9 cellular contexts compared by ENCODE assay signal in genomic region chr18:3604626-3605408, GRCh38.
DNase-seq lines count a peak whose midpoint lies in the region; ATAC-seq and TF ChIP-seq lines count a peak whose summit lies in the region.
"Had no signal": no experiment of that assay in that cellular context is flagged by ENCODE, and none has a peak within 500 bp of the region (broad histone marks: within the 10 kb centered on the region; RNA-seq: fewer than 3 reads in every experiment).

No MANE protein-coding gene starts in this region.

- H3K36me3 ChIP-seq in SK-N-MC (ENCODE audit: insufficient read depth, low read length): no peaks in the 10 kb centered on the region
- peaks cover 20% of the 10 kb centered on the region for H3K36me3 ChIP-seq in endodermal cell (ENCODE audit: control insufficient read depth, insufficient read depth, low read length)
- no peaks in the 10 kb centered on the region for H3K36me3 ChIP-seq in mucosa of rectum (ENCODE audit: control insufficient read depth in 2 of 2, insufficient read depth in 2 of 2, low read length in 2 of 2)

- H3K4me3 ChIP-seq in SK-N-MC (peak overlapping the region; percentile 71), endodermal cell (ENCODE audit: low read length) (peak overlapping the region; percentile 90), mucosa of rectum (ENCODE audit: low read length in 2 of 2) (peak overlapping the region; percentile 69 to 72)

- no peaks in the 10 kb centered on the region for H3K9me3 Mint-ChIP-seq in endodermal cell
- H3K9me3 Mint-ChIP-seq: activated naive CD4-positive, alpha-beta T cell treated with anti-CD3 and anti-CD28 coated beads, Interleukin-2, amount 50 U/mL, for 24 hours had no signal

- H3K36me3 Mint-ChIP-seq in endodermal cell (ENCODE audit: low read depth): peaks cover 34% of the 10 kb centered on the region
- H3K36me3 Mint-ChIP-seq: activated naive CD4-positive, alpha-beta T cell treated with anti-CD3 and anti-CD28 coated beads, Interleukin-2, amount 50 U/mL, for 24 hours had no signal

- DNase-seq in DMS53 treated with DMSO at 0.1 percent for 48 hours (lab: John Stamatoyannopoulos, UW; ENCODE audit: unreplicated experiment) (peak; percentile 81), SK-N-MC (ENCODE audit: low read depth, low spot score) (no peak), endodermal cell (no peak), T-helper 9 cell (no peak), NCI-H2227 treated with DMSO at 0.1 percent for 48 hours (lab: John Stamatoyannopoulos, UW) (no peak)

- H3K27ac Mint-ChIP-seq in endodermal cell: no peak overlapping the region
- H3K27ac Mint-ChIP-seq: activated naive CD4-positive, alpha-beta T cell treated with anti-CD3 and anti-CD28 coated beads, Interleukin-2, amount 50 U/mL, for 24 hours had no signal

- H3K9me3 ChIP-seq in SK-N-MC (ENCODE audit: low read depth, low read length): no peaks in the 10 kb centered on the region
- no peaks in the 10 kb centered on the region for H3K9me3 ChIP-seq in endodermal cell (ENCODE audit: control insufficient read depth, low read length)
- no peaks in the 10 kb centered on the region for H3K9me3 ChIP-seq in mucosa of rectum (ENCODE audit: control insufficient read depth in 2 of 2, low read length in 2 of 2)

- ATAC-seq in GM19438 (IDR thresholded peaks at IDR 0.05; ENCODE audit: low read depth, unreplicated experiment): peak; percentile 83
- ATAC-seq in HG03439 (IDR thresholded peaks at IDR 0.05; ENCODE audit: unreplicated experiment): peak; percentile 96

- H3K27me3 ChIP-seq in endodermal cell (ENCODE audit: control insufficient read depth, insufficient read depth, low read length, poor library complexity, severe bottlenecking) (no peaks in the 10 kb centered on the region), mucosa of rectum (ENCODE audit: control insufficient read depth in 2 of 2, insufficient read depth in 2 of 2, low read length in 2 of 2) (no peaks in the 10 kb centered on the region)

- H3K9ac ChIP-seq in SK-N-MC (ENCODE audit: insufficient read length) (peak overlapping the region; percentile 84), endodermal cell (ENCODE audit: extremely low read depth, low read length, poor library complexity, severe bottlenecking) (peak overlapping the region; percentile 92), mucosa of rectum (ENCODE audit: low read depth in 1 of 2, low read length in 2 of 2) (peak overlapping the region; percentile 73 to 74)

- H3K4me1 Mint-ChIP-seq in endodermal cell: peaks cover 15% of the 10 kb centered on the region

- TF ChIP-seq CTCF in endodermal cell (conservative IDR thresholded peaks at IDR 0.05): no peak

- H3K4me3 Mint-ChIP-seq in endodermal cell: no peak overlapping the region
- H3K4me3 Mint-ChIP-seq: activated naive CD4-positive, alpha-beta T cell treated with anti-CD3 and anti-CD28 coated beads, Interleukin-2, amount 50 U/mL, for 24 hours had no signal

- peak overlapping the region; percentile 99 for H3K27ac ChIP-seq in SK-N-MC
- H3K27ac ChIP-seq in endodermal cell (ENCODE audit: low read depth, low read length): peak overlapping the region; percentile 97
- peak overlapping the region; percentile 92 to 96 for H3K27ac ChIP-seq in mucosa of rectum (ENCODE audit: low read depth in 2 of 2, low read length in 2 of 2)

- H3K27me3 Mint-ChIP-seq in endodermal cell (ENCODE audit: insufficient read depth): no peaks in the 10 kb centered on the region
- H3K27me3 Mint-ChIP-seq: activated naive CD4-positive, alpha-beta T cell treated with anti-CD3 and anti-CD28 coated beads, Interleukin-2, amount 50 U/mL, for 24 hours had no signal

- 0 to 1% methylated on average over 9 to 10 of the region's 10 CpGs for WGBS in endodermal cell (ENCODE audit: insufficient coverage in 1 of 2, insufficient read length in 1 of 2), 2 experiments

- peaks cover 3% of the 10 kb centered on the region for H3K4me1 ChIP-seq in endodermal cell (ENCODE audit: control insufficient read depth, insufficient read depth, low read length)
- H3K4me1 ChIP-seq in mucosa of rectum (ENCODE audit: control insufficient read depth in 2 of 2, insufficient read depth in 2 of 2, low read length in 2 of 2): peaks cover 28 to 43% of the 10 kb centered on the region in 2 donors
